23 cellular contexts compared by ENCODE assay signal in the genomic region with DNA sequence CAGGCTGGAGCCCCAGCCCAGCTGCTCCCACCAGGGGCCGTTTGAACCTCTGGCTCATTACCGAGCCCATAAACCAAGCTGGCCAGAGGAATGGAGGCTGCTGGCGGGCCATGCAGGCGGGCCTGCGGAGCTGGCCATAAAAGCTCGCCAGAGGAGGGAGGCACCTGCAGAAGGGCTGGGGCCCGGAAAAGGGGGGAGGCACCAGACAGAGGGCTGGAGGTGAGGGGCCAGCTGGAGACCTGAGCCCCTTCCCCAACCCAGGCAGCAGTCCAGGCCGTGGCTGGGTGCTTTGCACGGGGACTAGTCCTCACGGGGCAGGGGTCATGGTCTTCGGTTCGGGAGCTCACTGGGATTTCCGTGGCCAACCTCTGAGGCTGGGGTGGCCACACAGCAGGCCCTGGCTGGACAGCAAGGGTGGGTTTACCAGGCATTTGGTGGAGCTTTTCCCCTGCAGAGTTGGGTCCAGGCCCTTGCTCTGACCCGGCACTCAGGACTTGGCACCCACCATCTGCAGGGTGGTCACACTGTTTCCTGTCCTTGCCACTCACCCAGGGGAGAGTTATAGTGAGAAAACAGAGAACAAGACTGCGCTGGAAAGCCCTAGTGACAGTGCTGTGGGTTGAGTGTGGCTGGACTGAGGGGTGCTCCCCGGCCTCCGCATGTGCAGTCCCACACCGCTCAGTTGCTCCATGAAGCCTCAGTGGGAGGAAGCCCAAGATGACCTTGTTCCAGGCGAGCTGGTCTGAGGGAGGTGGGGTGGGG.
DNase-seq lines count a peak whose midpoint lies in the region; ATAC-seq and TF ChIP-seq lines count a peak whose summit lies in the region.
"Had no signal": no experiment of that assay in that cellular context is flagged by ENCODE, and none has a peak within 500 bp of the region (broad histone marks: within the 10 kb centered on the region; RNA-seq: fewer than 3 reads in every experiment).

No MANE protein-coding gene starts in this region.

- no peaks in the 10 kb centered on the region for H3K9me2 ChIP-seq in hepatocyte (replicated peaks; ENCODE audit: insufficient read depth)

- no peaks in the 10 kb centered on the region for H3K4me1 Mint-ChIP-seq in endodermal cell
- H3K4me1 Mint-ChIP-seq: activated naive CD8-positive, alpha-beta T cell treated with anti-CD3 and anti-CD28 coated beads, Interleukin-2, amount 50 U/mL, for 24 hours; naive B cell had no signal

- H3K9me3 Mint-ChIP-seq in endodermal cell = no peaks in the 10 kb centered on the region
- H3K9me3 Mint-ChIP-seq: activated CD4-positive, alpha-beta T cell treated with anti-CD3 and anti-CD28 coated beads, Interleukin-2, amount 10 ng/mL, durations not matched to agents 24 days and 14 days; activated naive CD8-positive, alpha-beta T cell treated with anti-CD3 and anti-CD28 coated beads, Interleukin-2, amount 50 U/mL, for 24 hours had no signal

- H3K9me3 ChIP-seq in endodermal cell (ENCODE audit: control insufficient read depth, low read length) (no peaks in the 10 kb centered on the region), hepatocyte (ENCODE audit: low read depth) (no peaks in the 10 kb centered on the region)
- H3K9me3 ChIP-seq: BLaER1 treated with 17β-estradiol and CSF1 and Interleukin-3, amounts not matched to agents 10 nM and 100 nM; ovary; sigmoid colon had no signal

- no peaks in the 10 kb centered on the region for H3K79me2 ChIP-seq in hepatocyte

- intact Hi-C loops in left ventricle myocardium superior (cut with micrococcal nuclease) (no loop called here), Right ventricle myocardium superior (cut with DNase I) (no loop called here)

- H3K27me3 ChIP-seq in endodermal cell (ENCODE audit: control insufficient read depth, insufficient read depth, low read length, poor library complexity, severe bottlenecking) (no peaks in the 10 kb centered on the region), hepatocyte (no peaks in the 10 kb centered on the region)
- H3K27me3 ChIP-seq: BLaER1 treated with 17β-estradiol and CSF1 and Interleukin-3, amounts not matched to agents 10 nM and 100 nM; ovary; sigmoid colon had no signal

- no peaks in the 10 kb centered on the region for H3K36me3 ChIP-seq in endodermal cell (ENCODE audit: control insufficient read depth, insufficient read depth, low read length)
- H3K36me3 ChIP-seq in hepatocyte (replicated peaks; ENCODE audit: insufficient read depth, low read depth) = no peaks in the 10 kb centered on the region
- H3K36me3 ChIP-seq: ovary had no signal

- no peak for TF ChIP-seq CTCF in endodermal cell (conservative IDR thresholded peaks at IDR 0.05)
- TF ChIP-seq CTCF in omental fat pad (IDR thresholded peaks at IDR 0.05) = no peak
- no peak for TF ChIP-seq CTCF in hepatocyte (IDR thresholded peaks at IDR 0.05; ENCODE audit: poor library complexity)

- no peak overlapping the region for H3K9ac ChIP-seq in endodermal cell (ENCODE audit: extremely low read depth, low read length, poor library complexity, severe bottlenecking)

- no peak overlapping the region for H3K4me2 ChIP-seq in hepatocyte

- no peak overlapping the region for H2AFZ ChIP-seq in hepatocyte

- no peak overlapping the region for H3K4me3 Mint-ChIP-seq in endodermal cell
- H3K4me3 Mint-ChIP-seq: activated CD4-positive, alpha-beta T cell treated with anti-CD3 and anti-CD28 coated beads, Interleukin-2, amount 10 ng/mL, durations not matched to agents 24 days and 14 days; activated naive CD8-positive, alpha-beta T cell treated with anti-CD3 and anti-CD28 coated beads, Interleukin-2, amount 50 U/mL, for 24 hours; naive B cell had no signal

- ATAC-seq in left ventricle myocardium superior = no peak
- ATAC-seq in Right ventricle myocardium superior (ENCODE audit: poor library complexity) = no peak
- peak; percentile 26 for ATAC-seq in omental fat pad (ENCODE audit: low FRiP score)

- H3K36me3 Mint-ChIP-seq in endodermal cell (ENCODE audit: low read depth) = no peaks in the 10 kb centered on the region
- H3K36me3 Mint-ChIP-seq: naive B cell had no signal

- DNase-seq in left ventricle myocardium superior (peak; percentile 15), Right ventricle myocardium superior (no peak), endodermal cell (peak; percentile 26), omental fat pad (ENCODE audit: low spot score) (no peak), AG20443 (ENCODE audit: low spot score) (no peak), NCI-H187 treated with DMSO at 0.1 percent for 48 hours (lab: John Stamatoyannopoulos, UW) (no peak), hepatocyte (ENCODE audit: low spot score) (no peak)
- DNase-seq: activated CD4-positive, alpha-beta T cell treated with anti-CD3 and anti-CD28 coated beads, Interleukin-2, amount 10 ng/mL, durations not matched to agents 24 days and 14 days; activated naive CD8-positive, alpha-beta T cell treated with anti-CD3 and anti-CD28 coated beads, Interleukin-2, amount 50 U/mL, for 24 hours; cerebellar nuclear complex; DND-41; GOT3; kidney glomerular epithelial cell; MV-4-11; naive B cell; NCI-H1694; NCI-H2227 treated with DMSO at 0.1 percent for 48 hours; RPMI8226; sigmoid colon; stimulated activated CD4-positive, alpha-beta T cell treated with anti-CD3 and anti-CD28 coated beads, Interleukin-15, amount 100 ng/mL, for 24 hours had no signal

- H3K27me3 Mint-ChIP-seq in endodermal cell (ENCODE audit: insufficient read depth) = no peaks in the 10 kb centered on the region
- H3K27me3 Mint-ChIP-seq: activated CD4-positive, alpha-beta T cell treated with anti-CD3 and anti-CD28 coated beads, Interleukin-2, amount 10 ng/mL, durations not matched to agents 24 days and 14 days had no signal

- WGBS in endodermal cell (ENCODE audit: insufficient coverage in 1 of 2, insufficient read length in 1 of 2), 2 experiments = 93 to 95% methylated on average over 9 to 19 of the region's 19 CpGs
- WGBS in hepatocyte (ENCODE audit: low lambda C conversion rate, missing lambda C conversion rate) = 86% methylated on average over 19 of the region's 19 CpGs

- no peak overlapping the region for H3K27ac ChIP-seq in endodermal cell (ENCODE audit: low read depth, low read length)
- H3K27ac ChIP-seq in hepatocyte = no peak overlapping the region
- H3K27ac ChIP-seq: epithelial cell of prostate, ovary, sigmoid colon had no signal

- H3K4me1 ChIP-seq in endodermal cell (ENCODE audit: control insufficient read depth, insufficient read depth, low read length) = no peaks in the 10 kb centered on the region
- no peaks in the 10 kb centered on the region for H3K4me1 ChIP-seq in hepatocyte (ENCODE audit: insufficient read depth)
- H3K4me1 ChIP-seq: sigmoid colon had no signal

- no peak overlapping the region for H3K27ac Mint-ChIP-seq in endodermal cell
- H3K27ac Mint-ChIP-seq: activated CD4-positive, alpha-beta T cell treated with anti-CD3 and anti-CD28 coated beads, Interleukin-2, amount 10 ng/mL, durations not matched to agents 24 days and 14 days; activated naive CD8-positive, alpha-beta T cell treated with anti-CD3 and anti-CD28 coated beads, Interleukin-2, amount 50 U/mL, for 24 hours; naive B cell had no signal

- no peaks in the 10 kb centered on the region for H4K20me1 ChIP-seq in hepatocyte (ENCODE audit: insufficient read depth, poor library complexity, severe bottlenecking)

- H3K4me3 ChIP-seq in endodermal cell (ENCODE audit: low read length) (no peak overlapping the region), hepatocyte (no peak overlapping the region)
- H3K4me3 ChIP-seq: BLaER1 treated with 17β-estradiol and CSF1 and Interleukin-3, amounts not matched to agents 10 nM and 100 nM; ovary; sigmoid colon had no signal

Comparison
In these comparisons a context has a peak if more than half of its experiments do, and no peak if none do; other contexts are left out.
1. DNase-seq: peak in left ventricle myocardium superior (single experiment) and endodermal cell (single experiment); none in Right ventricle myocardium superior (single experiment), omental fat pad (single experiment), AG20443 (single experiment), NCI-H187 treated with DMSO at 0.1 percent for 48 hours (single experiment) and hepatocyte (single experiment).